Comparison of ENCODE assay signal across 10 cellular contexts in the genomic region with DNA sequence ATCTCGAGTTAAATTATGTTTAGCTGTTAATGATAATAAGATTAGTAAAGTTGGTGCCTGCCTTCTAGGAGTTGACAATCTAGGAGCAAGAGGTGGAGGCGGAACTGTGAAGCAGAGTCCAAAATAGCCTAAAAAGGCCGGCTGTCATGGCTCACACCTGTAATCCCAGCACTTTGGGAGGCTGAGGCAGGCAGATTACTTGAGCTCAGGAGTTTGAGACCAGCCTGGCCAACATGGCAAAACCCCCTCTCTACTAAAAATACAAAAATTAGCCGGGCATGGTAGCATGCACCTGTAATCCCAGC. TPM values are rescaled to one million over a fixed set of nuclear protein-coding genes. Genes with fewer than 3 reads are reported as not detected.
"Had no signal": no experiment of that assay in that cellular context is flagged by ENCODE, and none has a peak within 500 bp of the region (broad histone marks: within the 10 kb centered on the region; RNA-seq: fewer than 3 reads in every experiment).

No MANE protein-coding gene starts in this region.

RNA-seq across cellular contexts. Expression of a gene that starts 26.0 kb away (rescaled TPM):
- total RNA-seq: osteocyte had no signal

RNA-seq across cellular contexts. Expression of a gene that starts 59.5 kb away (rescaled TPM):
- total RNA-seq: activated CD4-positive, alpha-beta memory T cell treated with anti-CD3 and anti-CD28 coated beads, Interleukin-2, amount 10 ng/mL, durations not matched to agents 7 days and 5 days; activated CD4-positive, alpha-beta T cell treated with anti-CD3 and anti-CD28 coated beads, Interleukin-2, amount 10 ng/mL, durations not matched to agents 24 days and 14 days; activated CD8-positive, alpha-beta memory T cell treated with anti-CD3 and anti-CD28 coated beads, Interleukin-2, amount 10 ng/mL, durations not matched to agents 7 days and 5 days; cardiac muscle cell; cerebellum; dermis blood vessel endothelial cell; mucosa of descending colon; osteocyte; prostate gland; urinary bladder had no signal
- polyA plus RNA-seq: urinary bladder had no signal
